15 cellular contexts compared by ENCODE assay signal in genomic region chr6:141252828-141253608, GRCh38.
DNase-seq lines count a peak whose midpoint lies in the region; ATAC-seq, FAIRE-seq and TF ChIP-seq lines count a peak whose summit lies in the region.
"Had no signal": no experiment of that assay in that cellular context is flagged by ENCODE, and none has a peak within 500 bp of the region (broad histone marks: within the 10 kb centered on the region; RNA-seq: fewer than 3 reads in every experiment).

No MANE protein-coding gene starts in this region.

- no peak for TF ChIP-seq RAD21 in HepG2 (CRISPR knock-in tag; IDR thresholded peaks at IDR 0.05)

- peak overlapping the region; percentile 49 for H3K4me2 ChIP-seq in OCI-LY1 (ENCODE audit: low read length)
- H3K4me2 ChIP-seq in HepG2 (ENCODE audit: low read depth, low read length), result no peak overlapping the region

- in situ Hi-C loops in HepG2 (cut with HindIII; ENCODE audit: extremely low pct_ligation_motif_present, low pct_unique_long_range_greater_than_20kb), result no loop called here

- H3K4me1 ChIP-seq in OCI-LY1 (ENCODE audit: insufficient read depth, low read length, severe bottlenecking), result peaks cover 19% of the 10 kb centered on the region
- H3K4me1 ChIP-seq in HepG2 (ENCODE audit: insufficient read depth, low read length), result no peaks in the 10 kb centered on the region
- H3K4me1 ChIP-seq in stomach, result peaks cover 0 to 18% (median 2%) of the 10 kb centered on the region in 4 donors

- intact Hi-C loops in HepG2 (cut with micrococcal nuclease; ENCODE audit: unreplicated experiment) (no loop called here), stomach (cut with DNase I; ENCODE audit: low total_unique reads) (no loop called here)

- no peak for FAIRE-seq in HepG2 (lab: Jason Lieb, UNC)

- H3F3A ChIP-seq in OCI-LY1 (ENCODE audit: insufficient read depth, low read length), result no peaks in the 10 kb centered on the region

- 30% methylated on average over 5 of the region's 5 CpGs for WGBS in HepG2 (ENCODE audit: low lambda C conversion rate)
- 50 to 72% (median 61%) methylated on average over 5 of the region's 5 CpGs for WGBS in stomach, 5 donors

- H3K27me3 ChIP-seq in OCI-LY1 (ENCODE audit: insufficient read depth, low read length) (no peaks in the 10 kb centered on the region), HepG2 (ENCODE audit: control insufficient read depth in 1 of 2, insufficient read depth in 2 of 2, low read length in 2 of 2) (no peaks in the 10 kb centered on the region), stomach (no peaks in the 10 kb centered on the region)

- TF ChIP-seq POLR2A in HepG2 (IDR thresholded peaks at IDR 0.05; ENCODE audit: insufficient read depth in 1 of 2, low read depth in 2 of 2, low read length in 2 of 2), result no peak
- TF ChIP-seq POLR2A in stomach (IDR thresholded peaks at IDR 0.05), result no peak

- H3K4me3 ChIP-seq in OCI-LY1 (ENCODE audit: low read depth, low read length, poor library complexity, severe bottlenecking), result peak overlapping the region; percentile 1
- H3K4me3 ChIP-seq in HepG2 (replicated peaks in 1 of 3; ENCODE audit: insufficient read depth in 1 of 3, low read depth in 2 of 3, low read length in 3 of 3), result no peak overlapping the region
- H3K4me3 ChIP-seq in stomach, result no peak overlapping the region

- TF ChIP-seq CTCF in OCI-LY1 (IDR thresholded peaks at IDR 0.05; ENCODE audit: low read length) (no peak), HepG2 (CRISPR knock-in tag; IDR thresholded peaks at IDR 0.05) (no peak), stomach (IDR thresholded peaks at IDR 0.05) (no peak)

- POLR2A ChIA-PET in HepG2 (lab: Yijun Ruan, JAX), result no interaction called here

- H3K36me3 ChIP-seq in OCI-LY1 (ENCODE audit: insufficient read depth, low read length) (no peaks in the 10 kb centered on the region), HepG2 (replicated peaks in 1 of 2; ENCODE audit: control insufficient read depth in 1 of 2, insufficient read depth in 2 of 2, low read length in 2 of 2) (no peaks in the 10 kb centered on the region), stomach (no peaks in the 10 kb centered on the region)

- H4K20me1 ChIP-seq in OCI-LY1 (ENCODE audit: insufficient read depth, low read length) (no peaks in the 10 kb centered on the region), HepG2 (ENCODE audit: insufficient read depth, low read length) (no peaks in the 10 kb centered on the region)

- CTCF ChIA-PET in HepG2 (lab: Yijun Ruan, JAX; ENCODE audit: low intra/inter-chr PET ratio, low total read pairs), result no interaction called here

- H2AFZ ChIP-seq in OCI-LY1 (ENCODE audit: low read length) (peak overlapping the region; percentile 26), HepG2 (ENCODE audit: low read length) (no peak overlapping the region)

- DNase-seq in dermis blood vessel endothelial cell (peak; percentile 1), HepG2 (ENCODE audit: low spot score) (no peak), stomach (no peak), NCI-H2029 treated with DMSO at 0.1 percent for 48 hours (lab: John Stamatoyannopoulos, UW) (no peak), T-helper 1 cell (no peak), NCI-H146 treated with DMSO at 0.1 percent for 48 hours (lab: John Stamatoyannopoulos, UW; ENCODE audit: unreplicated experiment) (no peak)
- no peak for DNase-seq in stimulated activated CD4-positive, alpha-beta T cell treated with anti-CD3 and anti-CD28 coated beads, Interleukin-2, amount 100 ng/mL, for 24 hours
- DNase-seq: activated CD4-positive, alpha-beta T cell treated with anti-CD3 and anti-CD28 coated beads for 48 hours; C1 segment of cervical spinal cord; cerebellar nuclear complex; left cardiac atrium; NCI-H146; stimulated activated CD4-positive, alpha-beta T cell treated with anti-CD3 and anti-CD28 coated beads, Interleukin-4, amount 100 ng/mL, for 1 hour; stimulated activated naive CD4-positive, alpha-beta T cell treated with Interleukin-2 at 50 U/mL for 16 hours had no signal

- H3K79me2 ChIP-seq in OCI-LY1 (ENCODE audit: insufficient read depth, low read length) (no peaks in the 10 kb centered on the region), HepG2 (ENCODE audit: insufficient read depth, low read length) (no peaks in the 10 kb centered on the region)

- H3K9ac ChIP-seq in OCI-LY1 (ENCODE audit: low read length) (no peak overlapping the region; the same call in 1 of the 2 replicates), HepG2 (ENCODE audit: insufficient read depth, low read depth, low read length) (no peak overlapping the region)

- no peak for ATAC-seq in HepG2

- H3K9me3 ChIP-seq in OCI-LY1 (ENCODE audit: low read length), result no peaks in the 10 kb centered on the region
- no peaks in the 10 kb centered on the region for H3K9me3 ChIP-seq in HepG2 (ENCODE audit: low read length)
- H3K9me3 ChIP-seq in stomach, result no peaks in the 10 kb centered on the region

- TF ChIP-seq EP300 in HepG2 (IDR thresholded peaks at IDR 0.05; ENCODE audit: low read depth in 2 of 2, low read length in 2 of 2) (no peak), HepG2 (CRISPR knock-in tag; IDR thresholded peaks at IDR 0.05; ENCODE audit: borderline replicate concordance) (no peak), stomach (IDR thresholded peaks at IDR 0.05) (no peak)

- H3K27ac ChIP-seq in OCI-LY1 (ENCODE audit: low read depth, low read length, poor library complexity, severe bottlenecking) (no peak overlapping the region), HepG2 (ENCODE audit: extremely low read length, insufficient read depth, low read length) (no peak overlapping the region), stomach (peak overlapping the region in 3 of 5 donors; percentile 4 to 49 (median 8))

- no TSS peak for BruUV-seq in HepG2 (replicated peaks; lab: Mats Ljungman, UMichigan)

- no peaks in the 10 kb centered on the region for H3K9me2 ChIP-seq in OCI-LY1 (ENCODE audit: low read depth, low read length)

TF ChIP-seq in HepG2, 621 proteins besides CTCF, POLR2A, EP300 and RAD21:
- TF ChIP-seq ZNF292 (CRISPR knock-in tag; IDR thresholded peaks at IDR 0.05; ENCODE audit: borderline replicate concordance, low read depth), result no peak
- TF ChIP-seq ZNF160 (CRISPR knock-in tag; IDR thresholded peaks at IDR 0.05), result no peak
- TF ChIP-seq PRDM10 (CRISPR knock-in tag; IDR thresholded peaks at IDR 0.05; ENCODE audit: low read depth), result no peak
- no peak for TF ChIP-seq DPF2 (CRISPR knock-in tag; IDR thresholded peaks at IDR 0.05; ENCODE audit: borderline replicate concordance, low read depth)
- TF ChIP-seq ZNF790 (CRISPR knock-in tag; IDR thresholded peaks at IDR 0.05; ENCODE audit: borderline replicate concordance), result no peak
- 0 out of 2 replicates have a peak, but pooled peaks have one; percentile 20 for TF ChIP-seq KDM5A (IDR thresholded peaks at IDR 0.05; ENCODE audit: borderline replicate concordance, low read length)
- TF ChIP-seq ISL2 (CRISPR knock-in tag; IDR thresholded peaks at IDR 0.05), result no peak
TF ChIP-seq in HepG2: peak in this region for 1.

Comparison
In these comparisons a context has a peak if more than half of its experiments do, and no peak if none do; other contexts are left out.
1. H3K27ac ChIP-seq: peak in stomach (3 of 5); none in OCI-LY1 (single experiment) and HepG2 (single experiment).